In the genomic region with DNA sequence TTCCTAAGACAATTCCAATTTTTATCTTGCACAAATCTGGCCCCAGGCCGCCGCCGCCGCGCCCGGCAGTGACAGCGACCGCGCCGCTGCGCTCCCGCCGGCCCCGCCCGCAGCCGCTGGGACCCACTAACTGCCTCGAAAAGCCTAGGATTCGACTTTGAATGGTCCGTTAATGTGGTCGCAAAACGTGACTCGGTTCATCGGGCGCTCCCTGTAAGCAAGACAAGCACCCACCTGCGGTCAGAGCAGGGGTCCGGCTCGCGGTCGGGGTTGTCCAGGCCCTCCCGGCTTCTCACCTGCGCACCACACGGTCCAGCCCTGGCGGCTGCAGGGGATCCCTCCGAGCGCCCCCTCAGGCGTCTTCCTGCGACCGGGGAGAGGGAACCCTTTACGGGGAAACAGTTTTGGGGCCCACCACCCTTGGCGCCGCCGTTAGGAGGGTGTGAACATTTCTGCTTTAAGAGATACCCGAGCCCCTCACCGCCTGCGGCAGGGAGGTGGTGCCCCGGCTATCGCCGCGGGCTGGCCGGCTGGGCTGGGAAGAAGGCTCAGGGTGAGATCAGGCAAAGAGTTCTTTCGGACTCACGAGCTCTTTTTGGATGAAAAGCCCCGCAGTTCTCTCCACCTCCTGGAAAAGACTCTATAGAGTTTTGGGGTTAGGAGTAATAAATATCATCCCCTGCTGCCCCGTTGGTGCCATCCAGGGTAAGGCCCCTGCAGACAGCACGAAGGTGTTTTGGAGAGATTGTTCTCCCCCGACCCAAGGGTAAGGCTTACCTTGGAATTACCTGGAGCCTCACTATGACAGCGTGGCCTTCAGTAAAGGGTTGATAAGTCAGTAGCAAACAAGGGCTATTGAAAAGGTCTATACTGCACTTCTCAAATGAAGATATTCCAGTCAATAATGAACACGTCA, we compare ENCODE assay signal across 9 cellular contexts. TPM values are rescaled to one million over a fixed set of nuclear protein-coding genes. Genes with fewer than 3 reads are reported as not detected.
A peak's percentile ranks its signal among the peaks of the same experiment; 100 is the strongest.
DNase-seq lines count a peak whose midpoint lies in the region; ATAC-seq and TF ChIP-seq lines count a peak whose summit lies in the region.
"Had no signal": no experiment of that assay in that cellular context is flagged by ENCODE, and none has a peak within 500 bp of the region (broad histone marks: within the 10 kb centered on the region; RNA-seq: fewer than 3 reads in every experiment).

No MANE protein-coding gene starts in this region.

- H3K9me3 ChIP-seq in SJCRH30 (replicated peaks): no peaks in the 10 kb centered on the region
- no peaks in the 10 kb centered on the region for H3K9me3 ChIP-seq in adrenal gland (replicated peaks in 1 of 3)

- H3K36me3 ChIP-seq in SJCRH30 (no peaks in the 10 kb centered on the region), adrenal gland (replicated peaks in 1 of 2) (no peaks in the 10 kb centered on the region)

- H3K27ac ChIP-seq in SJCRH30 (no peak overlapping the region), adrenal gland (no peak overlapping the region)

- WGBS in adrenal gland, 4 donors: 4 to 10% (median 6%) methylated on average over 23 to 58 of the region's 58 CpGs

- DNase-seq in GM03348 (ENCODE audit: low spot score): peak; percentile 24
- DNase-seq in NOMO-1 (lab: John Stamatoyannopoulos, UW; ENCODE audit: unreplicated experiment in 2 of 2): peak; percentile 40 to 54
- DNase-seq in cerebellum (ENCODE audit: low spot score): peak; percentile 52
- peak; percentile 85 for DNase-seq in mesenteric fat pad (ENCODE audit: low spot score)
- no peak for DNase-seq in SJCRH30
- no peak for DNase-seq in adrenal gland
- DNase-seq in NCI-H1436 (lab: John Stamatoyannopoulos, UW): no peak

- no peak for ATAC-seq in HG02678 (IDR thresholded peaks at IDR 0.05; ENCODE audit: unreplicated experiment)

- H3K27me3 ChIP-seq in SJCRH30 (0 out of 2 replicates have a peak, but pooled peaks cover 3% of the 10 kb centered on the region), adrenal gland (peaks cover 4% of the 10 kb centered on the region)

- no peak for TF ChIP-seq POLR2A in adrenal gland (IDR thresholded peaks at IDR 0.05)

- no peaks in the 10 kb centered on the region for H3K4me1 ChIP-seq in SJCRH30
- peaks cover 4 to 10% of the 10 kb centered on the region in 2 donors for H3K4me1 ChIP-seq in adrenal gland (replicated peaks in 1 of 2)

- intact Hi-C loops in adrenal gland (cut with DNase I): no loop called here

- H3K4me3 ChIP-seq in SJCRH30 (no peak overlapping the region), adrenal gland (peak overlapping the region in 1 of 4 donors; percentile 52)

- TF ChIP-seq CTCF in adrenal gland (IDR thresholded peaks at IDR 0.05): no peak

RNA-seq across cellular contexts. Expression of gene FOXJ2, which starts 13.6 kb away (rescaled TPM):
- 6.6 TPM for total RNA-seq in cerebellum
- 16.4 TPM for total RNA-seq in mesenteric fat pad
- total RNA-seq in SJCRH30 (2014; rRNA removed; shearing (Covaris generic)): 8.0 and 8.3 TPM in 2 replicates
- 10 to 100 TPM in 7 of 8 donors, 1 to 10 TPM in 1; 8.6 to 20.8 (median 15.3) TPM for total RNA-seq in adrenal gland
- 10 to 100 TPM in 2 of 3 donors, 1 to 10 TPM in 1; 7.1 to 13.8 (median 11.7) TPM for polyA plus RNA-seq in adrenal gland

RNA-seq across cellular contexts. Expression of gene C3AR1, which starts 47.2 kb away (rescaled TPM):
- total RNA-seq in cerebellum (1.8 TPM), mesenteric fat pad (53.1 TPM), adrenal gland (10 to 100 TPM in 7 of 8 donors, 1 to 10 TPM in 1; 3.3 to 40.3 (median 26.8) TPM)
- 0.06 and 0.08 TPM in 2 replicates for total RNA-seq in SJCRH30 (2014; rRNA removed; shearing (Covaris generic))
- 10 to 100 TPM in 1 of 3 donors, 1 to 10 TPM in 2; 5.9 to 15.7 (median 9.3) TPM for polyA plus RNA-seq in adrenal gland
- total RNA-seq: NCI-H460 had no signal

Comparison
In these comparisons a context has a peak if more than half of its experiments do, and no peak if none do; other contexts are left out.
1. DNase-seq: peak in GM03348 (single experiment), NOMO-1 (2 of 2), cerebellum (single experiment) and mesenteric fat pad (single experiment); none in SJCRH30 (0 of 2), adrenal gland (0 of 7) and NCI-H1436 (single experiment).